ENCODE assay signal across 8 cellular contexts in genomic region chr16:16127469-16128116, GRCh38.
DNase-seq lines count a peak whose midpoint lies in the region; ATAC-seq and TF ChIP-seq lines count a peak whose summit lies in the region.

No MANE protein-coding gene starts in this region.

- 28% methylated on average over 10 of the region's 11 CpGs for WGBS in right lobe of liver (ENCODE audit: insufficient coverage, low coverage, low lambda C conversion rate, missing lambda C conversion rate)

- no peak overlapping the region for H3K4me3 ChIP-seq in colonic mucosa
- H3K4me3 ChIP-seq in right lobe of liver = no peak overlapping the region

- no peaks in the 10 kb centered on the region for H3K27me3 ChIP-seq in colonic mucosa
- no peaks in the 10 kb centered on the region for H3K27me3 ChIP-seq in right lobe of liver

- H3K4me1 ChIP-seq in colonic mucosa (no peaks in the 10 kb centered on the region), right lobe of liver (no peaks in the 10 kb centered on the region)

- no peak for TF ChIP-seq POLR2A in right lobe of liver (IDR thresholded peaks at IDR 0.05)

- H3K9me3 ChIP-seq in colonic mucosa (no peaks in the 10 kb centered on the region), right lobe of liver (no peaks in the 10 kb centered on the region)

- ATAC-seq in right lobe of liver = peak; percentile 92 to 97 (median 95)

- DNase-seq in NCI-H2171 (lab: John Stamatoyannopoulos, UW) = peak; percentile 57
- DNase-seq in activated CD4-positive, alpha-beta T cell treated with anti-CD3 and anti-CD28 coated beads for 4 hours = peak; percentile 56 to 69
- peak; percentile 66 for DNase-seq in colonic mucosa
- DNase-seq in right lobe of liver = peak in 2 of 3 donors; percentile 61 to 68
- peak; percentile 18 to 65 (median 49) for DNase-seq in stimulated activated CD4-positive, alpha-beta T cell treated with anti-CD3 and anti-CD28 coated beads, TNF-alpha, amount 100 ng/mL, for 24 hours (ENCODE audit: low read depth in 3 of 3)
- no peak for DNase-seq in GOT3 (lab: John Stamatoyannopoulos, UW)

- no peak overlapping the region for H3K9ac ChIP-seq in colonic mucosa (ENCODE audit: low read depth in 2 of 2, low read length in 2 of 2)

- H3K27ac ChIP-seq in 22Rv1 (no peak overlapping the region), colonic mucosa (no peak overlapping the region), right lobe of liver (no peak overlapping the region)

- H3K36me3 ChIP-seq in colonic mucosa (peaks cover 4% of the 10 kb centered on the region), right lobe of liver (no peaks in the 10 kb centered on the region)

- TF ChIP-seq CTCF in 22Rv1 (IDR thresholded peaks at IDR 0.05) = peak; percentile 91
- TF ChIP-seq CTCF in GM12801 (IDR thresholded peaks at IDR 0.05; ENCODE audit: extremely low read depth, insufficient read length) = peak; percentile 44
- peak; percentile 85 for TF ChIP-seq CTCF in colonic mucosa (IDR thresholded peaks at IDR 0.05)
- peak; percentile 80 to 86 (median 82) for TF ChIP-seq CTCF in right lobe of liver (IDR thresholded peaks at IDR 0.05)

- intact Hi-C loops in colonic mucosa (cut with DNase I) (loop anchor here (5.0 to 10.0 kb wide), 2 partner anchors 255 to 363 kb away; no protein-coding TSS in a partner anchor), right lobe of liver (cut with DNase I) (loop anchor here (10.0 kb wide), 3 partner anchors 253 to 353 kb away; no protein-coding TSS in a partner anchor)
